ENCODE assay signal across 1 cellular context in genomic region chr22:41446639-41447434, GRCh38.
A peak's percentile ranks its signal among the peaks of the same experiment; 100 is the strongest.
TF ChIP-seq lines count a peak whose summit lies in the region.

A gene with protein sequence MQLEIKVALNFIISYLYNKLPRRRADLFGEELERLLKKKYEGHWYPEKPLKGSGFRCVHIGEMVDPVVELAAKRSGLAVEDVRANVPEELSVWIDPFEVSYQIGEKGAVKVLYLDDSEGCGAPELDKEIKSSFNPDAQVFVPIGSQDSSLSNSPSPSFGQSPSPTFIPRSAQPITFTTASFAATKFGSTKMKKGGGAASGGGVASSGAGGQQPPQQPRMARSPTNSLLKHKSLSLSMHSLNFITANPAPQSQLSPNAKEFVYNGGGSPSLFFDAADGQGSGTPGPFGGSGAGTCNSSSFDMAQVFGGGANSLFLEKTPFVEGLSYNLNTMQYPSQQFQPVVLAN (minus strand): TSS chr22:41446801. CDS start chr22:41437345, 9,456 bp downstream.

TF ChIP-seq in HepG2, 621 proteins besides CTCF, POLR2A, EP300 and RAD21 (continued from another document and continues in another):
- TF ChIP-seq CBX5 (CRISPR knock-in tag; IDR thresholded peaks at IDR 0.05; ENCODE audit: borderline replicate concordance), result peak; percentile 89
- no peak for TF ChIP-seq ATF7 (IDR thresholded peaks at IDR 0.05)
- peak; percentile 90 for TF ChIP-seq ATF7 (CRISPR knock-in tag; IDR thresholded peaks at IDR 0.05)
- TF ChIP-seq ZNF766 (CRISPR knock-in tag; IDR thresholded peaks at IDR 0.05; ENCODE audit: borderline replicate concordance), result peak; percentile 92
- peak; percentile 88 for TF ChIP-seq HIVEP1 (CRISPR knock-in tag; IDR thresholded peaks at IDR 0.05)
- TF ChIP-seq ZBTB44 (CRISPR knock-in tag; IDR thresholded peaks at IDR 0.05), result peak; percentile 92
- peak; percentile 97 for TF ChIP-seq GATA4 (IDR thresholded peaks at IDR 0.05; ENCODE audit: borderline replicate concordance, low read depth)
- no peak for TF ChIP-seq CAMTA2 (CRISPR knock-in tag; IDR thresholded peaks at IDR 0.05; ENCODE audit: borderline replicate concordance)
- peak; percentile 85 for TF ChIP-seq ZNF264 (CRISPR knock-in tag; IDR thresholded peaks at IDR 0.05)
- peak; percentile 86 for TF ChIP-seq GTF2F1 (IDR thresholded peaks at IDR 0.05; ENCODE audit: low read length)
- TF ChIP-seq CEBPZ (IDR thresholded peaks at IDR 0.05; ENCODE audit: low read length), result no peak
- no peak for TF ChIP-seq TCF7L2 (IDR thresholded peaks at IDR 0.05; ENCODE audit: low read depth, low read length)
- TF ChIP-seq CENPX (CRISPR knock-in tag; IDR thresholded peaks at IDR 0.05), result no peak
- TF ChIP-seq ONECUT2 (CRISPR knock-in tag; IDR thresholded peaks at IDR 0.05), result peak; percentile 74; the same call in 1 of the 2 replicates
- TF ChIP-seq, protein P1, sequence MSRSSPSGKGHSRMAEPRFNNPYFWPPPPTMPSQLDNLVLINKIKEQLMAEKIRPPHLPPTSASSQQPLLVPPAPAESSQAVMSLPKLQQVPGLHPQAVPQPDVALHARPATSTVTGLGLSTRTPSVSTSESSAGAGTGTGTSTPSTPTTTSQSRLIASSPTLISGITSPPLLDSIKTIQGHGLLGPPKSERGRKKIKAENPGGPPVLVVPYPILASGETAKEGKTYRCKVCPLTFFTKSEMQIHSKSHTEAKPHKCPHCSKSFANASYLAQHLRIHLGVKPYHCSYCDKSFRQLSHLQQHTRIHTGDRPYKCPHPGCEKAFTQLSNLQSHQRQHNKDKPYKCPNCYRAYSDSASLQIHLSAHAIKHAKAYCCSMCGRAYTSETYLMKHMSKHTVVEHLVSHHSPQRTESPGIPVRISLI (CRISPR knock-in tag; IDR thresholded peaks at IDR 0.05; ENCODE audit: borderline replicate concordance), result peak; percentile 58; the same call in 1 of the 2 replicates
- TF ChIP-seq KLF13 (CRISPR knock-in tag; IDR thresholded peaks at IDR 0.05), result 0 out of 2 replicates have a peak, but pooled peaks have one; percentile 23
- TF ChIP-seq, protein P2, sequence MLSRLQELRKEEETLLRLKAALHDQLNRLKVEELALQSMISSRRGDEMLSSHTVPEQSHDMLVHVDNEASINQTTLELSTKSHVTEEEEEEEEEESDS (CRISPR knock-in tag; IDR thresholded peaks at IDR 0.05; ENCODE audit: borderline replicate concordance), result no peak
- TF ChIP-seq AKNA (CRISPR knock-in tag; IDR thresholded peaks at IDR 0.05; ENCODE audit: borderline replicate concordance), result peak; percentile 86; the same call in 1 of the 2 replicates
- TF ChIP-seq ZNF546 (CRISPR knock-in tag; conservative IDR thresholded peaks at IDR 0.05), result 0 out of 2 replicates have a peak, but pooled peaks have one; percentile 66
- TF ChIP-seq DNMT1 (CRISPR knock-in tag; IDR thresholded peaks at IDR 0.05), result peak; percentile 94
- TF ChIP-seq, protein P3, sequence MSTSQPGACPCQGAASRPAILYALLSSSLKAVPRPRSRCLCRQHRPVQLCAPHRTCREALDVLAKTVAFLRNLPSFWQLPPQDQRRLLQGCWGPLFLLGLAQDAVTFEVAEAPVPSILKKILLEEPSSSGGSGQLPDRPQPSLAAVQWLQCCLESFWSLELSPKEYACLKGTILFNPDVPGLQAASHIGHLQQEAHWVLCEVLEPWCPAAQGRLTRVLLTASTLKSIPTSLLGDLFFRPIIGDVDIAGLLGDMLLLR (CRISPR knock-in tag; IDR thresholded peaks at IDR 0.05), result no peak; the same call in 1 of the 2 replicates
- peak; percentile 83; the same call in 1 of the 2 replicates for TF ChIP-seq HOXD1 (CRISPR knock-in tag; IDR thresholded peaks at IDR 0.05)
- peak; percentile 98 for TF ChIP-seq ZNF878 (CRISPR knock-in tag; IDR thresholded peaks at IDR 0.05)
- peak; percentile 43; the same call in 1 of the 2 replicates for TF ChIP-seq ZNF879 (CRISPR knock-in tag; IDR thresholded peaks at IDR 0.05)
- peak; percentile 85; the same call in 1 of the 2 replicates for TF ChIP-seq ZBTB43 (CRISPR knock-in tag; conservative IDR thresholded peaks at IDR 0.05)
- peak; percentile 90 for TF ChIP-seq ZNF451 (CRISPR knock-in tag; IDR thresholded peaks at IDR 0.05)
- TF ChIP-seq RFX3 (CRISPR knock-in tag; IDR thresholded peaks at IDR 0.05), result peak; percentile 81
- TF ChIP-seq ZNF253 (CRISPR knock-in tag; IDR thresholded peaks at IDR 0.05; ENCODE audit: borderline replicate concordance), result peak; percentile 91
- TF ChIP-seq ZNF180 (CRISPR knock-in tag; IDR thresholded peaks at IDR 0.05; ENCODE audit: borderline replicate concordance, low read depth), result no peak
- no peak for TF ChIP-seq ZNF784 (CRISPR knock-in tag; IDR thresholded peaks at IDR 0.05; ENCODE audit: borderline replicate concordance)
- TF ChIP-seq, protein P4, sequence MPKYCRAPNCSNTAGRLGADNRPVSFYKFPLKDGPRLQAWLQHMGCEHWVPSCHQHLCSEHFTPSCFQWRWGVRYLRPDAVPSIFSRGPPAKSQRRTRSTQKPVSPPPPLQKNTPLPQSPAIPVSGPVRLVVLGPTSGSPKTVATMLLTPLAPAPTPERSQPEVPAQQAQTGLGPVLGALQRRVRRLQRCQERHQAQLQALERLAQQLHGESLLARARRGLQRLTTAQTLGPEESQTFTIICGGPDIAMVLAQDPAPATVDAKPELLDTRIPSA (CRISPR knock-in tag; IDR thresholded peaks at IDR 0.05; ENCODE audit: borderline replicate concordance), result peak; percentile 67
- peak; percentile 99 for TF ChIP-seq SAP130 (CRISPR knock-in tag; IDR thresholded peaks at IDR 0.05; ENCODE audit: low read depth)
- peak; percentile 95 for TF ChIP-seq MED1 (CRISPR knock-in tag; IDR thresholded peaks at IDR 0.05)
- peak; percentile 99 for TF ChIP-seq SRY (CRISPR knock-in tag; IDR thresholded peaks at IDR 0.05)
- TF ChIP-seq HHEX (CRISPR knock-in tag; IDR thresholded peaks at IDR 0.05), result peak; percentile 32; the same call in 1 of the 2 replicates
- TF ChIP-seq ZNF543 (CRISPR knock-in tag; IDR thresholded peaks at IDR 0.05), result peak; percentile 83; the same call in 1 of the 2 replicates
- peak; percentile 57 for TF ChIP-seq PTBP1 (IDR thresholded peaks at IDR 0.05; ENCODE audit: low read depth, low read length, poor library complexity, severe bottlenecking)
- TF ChIP-seq ZKSCAN8 (CRISPR knock-in tag; IDR thresholded peaks at IDR 0.05; ENCODE audit: borderline replicate concordance), result no peak; the same call in none of the 2 replicates
- TF ChIP-seq ZNF335 (CRISPR knock-in tag; IDR thresholded peaks at IDR 0.05), result peak; percentile 89
- TF ChIP-seq ZNF749 (CRISPR knock-in tag; IDR thresholded peaks at IDR 0.05; ENCODE audit: borderline replicate concordance), result peak; percentile 58; the same call in 1 of the 2 replicates
- peak; percentile 78 for TF ChIP-seq ZNF687 (CRISPR knock-in tag; IDR thresholded peaks at IDR 0.05)
- no peak; the same call in 1 of the 2 replicates for TF ChIP-seq ZNF432 (CRISPR knock-in tag; IDR thresholded peaks at IDR 0.05; ENCODE audit: borderline replicate concordance)
